In genomic region chr12:118589162-118589561, GRCh38 we compare ENCODE assay signal across 22 cellular contexts.
"Had no signal": no experiment of that assay in that cellular context is flagged by ENCODE, and none has a peak within 500 bp of the region (broad histone marks: within the 10 kb centered on the region; RNA-seq: fewer than 3 reads in every experiment).

No MANE protein-coding gene starts in this region.

- FAIRE-seq: K562 had no signal

- H3K27ac ChIP-seq: KMS-11, RWPE1 had no signal

- DNase-seq: Kasumi-1; NCI-H1092; NCI-H1105 treated with DMSO at 0.1 percent for 48 hours; NCI-H1417 treated with DMSO at 0.1 percent for 48 hours; NCI-H1694; NCI-H187 treated with DMSO at 0.1 percent for 48 hours; NCI-H2029 treated with DMSO at 0.1 percent for 48 hours; NCI-H2171 treated with DMSO at 0.1 percent for 48 hours; NCI-H345; NCI-H446 treated with DMSO at 0.1 percent for 48 hours; NCI-H510A treated with DMSO at 0.1 percent for 48 hours; NCI-H526; NK-92 treated with Interleukin-12 subunit alpha and Interleukin-12 subunit beta, amount 100 ng/mL, for 24 hours; PC-3; SHP77; SK-N-SH; SW 1271; T-cell had no signal

- ATAC-seq: K562, Panc1, PC-3, T-cell had no signal

- H3K4me3 ChIP-seq: K562 had no signal

- H3K9me3 ChIP-seq: SK-N-SH had no signal
